Comparison of ENCODE assay signal across 21 cellular contexts in the genomic region with DNA sequence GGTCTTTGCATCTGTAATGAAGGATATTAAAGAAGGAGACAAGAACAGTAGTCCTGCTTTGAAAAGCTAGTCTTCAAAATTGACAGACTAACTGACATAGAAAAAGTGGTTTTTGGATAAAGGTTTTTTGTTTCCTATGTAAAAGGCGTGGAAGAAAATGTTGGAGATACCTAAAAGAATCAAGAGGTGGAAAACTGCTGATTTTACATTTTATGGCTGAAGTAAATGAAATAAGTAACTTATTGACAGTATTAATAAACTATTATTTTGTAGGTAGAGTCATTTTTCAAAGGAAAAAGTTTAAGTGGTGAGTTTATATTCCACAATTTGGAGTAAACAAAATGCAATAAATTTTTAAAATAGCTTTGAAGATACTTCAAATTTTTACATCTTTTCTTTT. TPM values are rescaled to one million over a fixed set of nuclear protein-coding genes. Genes with fewer than 3 reads are reported as not detected.
DNase-seq lines count a peak whose midpoint lies in the region; ATAC-seq, FAIRE-seq and TF ChIP-seq lines count a peak whose summit lies in the region.
"Had no signal": no experiment of that assay in that cellular context is flagged by ENCODE, and none has a peak within 500 bp of the region (broad histone marks: within the 10 kb centered on the region; RNA-seq: fewer than 3 reads in every experiment).

No MANE protein-coding gene starts in this region.

- H3K9me1 ChIP-seq in K562 (ENCODE audit: control insufficient read depth, insufficient read depth, low read length), result no peaks in the 10 kb centered on the region

- no peaks in the 10 kb centered on the region for H4K20me1 ChIP-seq in K562 (replicated peaks; ENCODE audit: control insufficient read depth, insufficient read depth, low read length)
- H4K20me1 ChIP-seq: BLaER1 treated with 17β-estradiol and CSF1 and Interleukin-3, amounts not matched to agents 10 nM and 100 nM had no signal

- H3K9me3 ChIP-seq in A549 (no peaks in the 10 kb centered on the region), K562 (replicated peaks; ENCODE audit: control insufficient read depth, insufficient read depth, low read depth, low read length) (no peaks in the 10 kb centered on the region; the same call in 1 of the 2 replicates)
- H3K9me3 ChIP-seq: BE2C; BLaER1 treated with 17β-estradiol and CSF1 and Interleukin-3, amounts not matched to agents 10 nM and 100 nM; HAP-1 had no signal

- POLR2A ChIA-PET in A549 (lab: Yijun Ruan, JAX) (no interaction called here), K562 (lab: Yijun Ruan, JAX) (no interaction called here)

- H3K27ac ChIP-seq in A549 (no peak overlapping the region), K562 (ENCODE audit: extremely low read depth, low read depth, low read length) (no peak overlapping the region)
- H3K27ac ChIP-seq: BLaER1 treated with 17β-estradiol and CSF1 and Interleukin-3, amounts not matched to agents 10 nM and 100 nM had no signal

- no peak for FAIRE-seq in A549 (lab: Jason Lieb, UNC)
- peak; percentile 6 for FAIRE-seq in H54 (lab: Jason Lieb, UNC)
- no peak for FAIRE-seq in K562 (lab: Jason Lieb, UNC)
- FAIRE-seq: D721Med, GM12891 had no signal

- no peak for TF ChIP-seq RAD21 in A549 (conservative IDR thresholded peaks at IDR 0.05 in 1 of 2, IDR thresholded peaks at IDR 0.05 in 1 of 2)
- TF ChIP-seq RAD21 in K562 (CRISPR knock-in tag; conservative IDR thresholded peaks at IDR 0.05 in 1 of 2, IDR thresholded peaks at IDR 0.05 in 1 of 2), result no peak

- H3K79me2 ChIP-seq in K562 (ENCODE audit: control insufficient read depth, insufficient read depth, low read length), result no peaks in the 10 kb centered on the region

- H3K4me2 ChIP-seq in A549 (no peak overlapping the region), K562 (ENCODE audit: insufficient read depth, low read length) (no peak overlapping the region)
- H3K4me2 ChIP-seq: BLaER1 treated with 17β-estradiol and CSF1 and Interleukin-3, amounts not matched to agents 10 nM and 100 nM; GM23338 had no signal

- CTCF ChIA-PET in A549 (lab: Yijun Ruan, JAX) (no interaction called here), K562 (lab: Yijun Ruan, JAX; ENCODE audit: low intra/inter-chr PET ratio) (no interaction called here)

- no peak for ATAC-seq in A549
- no peak for ATAC-seq in K562
- no peak for ATAC-seq in GM18502 (IDR thresholded peaks at IDR 0.05; ENCODE audit: poor library complexity, unreplicated experiment)
- ATAC-seq: GM23338 had no signal

- no peak overlapping the region for H3K9ac ChIP-seq in K562 (ENCODE audit: insufficient read depth in 1 of 2, low read depth in 2 of 2, low read length in 2 of 2)
- H3K9ac ChIP-seq: BLaER1 treated with 17β-estradiol and CSF1 and Interleukin-3, amounts not matched to agents 10 nM and 100 nM had no signal

- H3K4me1 ChIP-seq in A549 (no peaks in the 10 kb centered on the region), K562 (replicated peaks in 1 of 2; ENCODE audit: control insufficient read depth in 2 of 2, insufficient read depth in 2 of 2, low read length in 2 of 2) (no peaks in the 10 kb centered on the region)
- H3K4me1 ChIP-seq: BE2C; BLaER1 treated with 17β-estradiol and CSF1 and Interleukin-3, amounts not matched to agents 10 nM and 100 nM; HAP-1 had no signal

- H2AFZ ChIP-seq in K562 (ENCODE audit: low read depth, low read length), result no peak overlapping the region
- H2AFZ ChIP-seq: GM23338 had no signal

- BruUV-seq in K562 (replicated peaks; lab: Mats Ljungman, UMichigan), result no TSS peak

- DNase-seq in A549 (ENCODE audit: low read depth in 1 of 2, low spot score in 1 of 2) (no peak), H54 (ENCODE audit: insufficient read length, low spot score) (no peak), K562 (ENCODE audit: extremely low read depth in 1 of 4, low spot score in 3 of 4) (no peak), GM13977 (ENCODE audit: low spot score) (no peak), putamen (ENCODE audit: low spot score) (no peak)
- DNase-seq: ACHN; AML-193; BE2C; CD4-positive, alpha-beta T cell; CD8-positive, alpha-beta memory T cell; DMS 273 treated with DMSO at 0.1 percent for 48 hours; DMS79; EL; GF-D8; HFFc6 had no signal

- no peaks in the 10 kb centered on the region for H3K27me3 ChIP-seq in K562 (ENCODE audit: control insufficient read depth in 2 of 2, insufficient read depth in 2 of 2, low read length in 2 of 2)
- H3K27me3 ChIP-seq: BE2C; BLaER1 treated with 17β-estradiol and CSF1 and Interleukin-3, amounts not matched to agents 10 nM and 100 nM had no signal

- in situ Hi-C loops in K562 (cut with MboI) (no loop called here), GM13977 (cut with MboI; ENCODE audit: low pct_unique_long_range_greater_than_20kb, low sequenced_read_pairs, unreplicated experiment) (no loop called here)

- intact Hi-C loops in K562 (cut with micrococcal nuclease), result no loop called here

- WGBS in A549 (ENCODE audit: missing lambda C conversion rate), result 86% methylated on average over 1 of the region's 1 CpG
- 83% methylated on average over 1 of the region's 1 CpG for WGBS in K562 (ENCODE audit: insufficient coverage, low coverage, missing lambda C conversion rate)

- H3K36me3 ChIP-seq in K562 (ENCODE audit: control insufficient read depth, insufficient read depth, low read length), result no peaks in the 10 kb centered on the region
- H3K36me3 ChIP-seq: BE2C, HAP-1 had no signal

- no peak for TF ChIP-seq CTCF in A549 (IDR thresholded peaks at IDR 0.05)
- TF ChIP-seq CTCF in K562 (IDR thresholded peaks at IDR 0.05 in 2 of 3, conservative IDR thresholded peaks at IDR 0.05 in 1 of 3; ENCODE audit: insufficient read depth in 2 of 3, low read depth in 1 of 3, low read length in 3 of 3), result no peak
- no peak for TF ChIP-seq CTCF in GM13977 (IDR thresholded peaks at IDR 0.05; ENCODE audit: extremely low read depth, insufficient read depth, missing control alignments)

- TF ChIP-seq POLR2A in A549 (IDR thresholded peaks at IDR 0.05; ENCODE audit: low read length) (no peak), H54 (IDR thresholded peaks at IDR 0.05; ENCODE audit: low read depth, low read length) (no peak), K562 (conservative IDR thresholded peaks at IDR 0.05) (no peak)

- TF ChIP-seq EP300 in A549 (IDR thresholded peaks at IDR 0.05), result no peak
- no peak for TF ChIP-seq EP300 in K562 (IDR thresholded peaks at IDR 0.05; ENCODE audit: low read length)

- no peak overlapping the region for H3K4me3 ChIP-seq in A549
- no peak overlapping the region for H3K4me3 ChIP-seq in K562
- H3K4me3 ChIP-seq: BLaER1 treated with 17β-estradiol and CSF1 and Interleukin-3, amounts not matched to agents 10 nM and 100 nM; GM23338; HAP-1 had no signal

TF ChIP-seq in A549, 52 proteins besides CTCF, POLR2A, EP300 and RAD21 (continues in another document):
- TF ChIP-seq KDM5A (IDR thresholded peaks at IDR 0.05) (no peak), BHLHE40 (IDR thresholded peaks at IDR 0.05; ENCODE audit: low read depth, low read length) (no peak)

TF ChIP-seq in K562, 482 proteins besides CTCF, POLR2A, EP300 and RAD21 (continues in another document):
- TF ChIP-seq MAFF (IDR thresholded peaks at IDR 0.05; ENCODE audit: low read length), result peak; percentile 45
- peak; percentile 52 for TF ChIP-seq MAFG (tag; conservative IDR thresholded peaks at IDR 0.05)
- TF ChIP-seq, protein P1, sequence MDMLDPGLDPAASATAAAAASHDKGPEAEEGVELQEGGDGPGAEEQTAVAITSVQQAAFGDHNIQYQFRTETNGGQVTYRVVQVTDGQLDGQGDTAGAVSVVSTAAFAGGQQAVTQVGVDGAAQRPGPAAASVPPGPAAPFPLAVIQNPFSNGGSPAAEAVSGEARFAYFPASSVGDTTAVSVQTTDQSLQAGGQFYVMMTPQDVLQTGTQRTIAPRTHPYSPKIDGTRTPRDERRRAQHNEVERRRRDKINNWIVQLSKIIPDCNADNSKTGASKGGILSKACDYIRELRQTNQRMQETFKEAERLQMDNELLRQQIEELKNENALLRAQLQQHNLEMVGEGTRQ (CRISPR knock-in tag; IDR thresholded peaks at IDR 0.05), result no peak

RNA-seq across cellular contexts. Expression of a gene that starts 12.6 kb away (rescaled TPM):
- 44.2 and 62.0 TPM in 2 replicates for polyA plus RNA-seq in A549 (2011; rRNA removed)
- 30.6 and 38.1 TPM in 2 replicates for polyA plus RNA-seq in A549 (2012; cell fraction: cytosol; rRNA removed)
- polyA plus RNA-seq in A549 (2012; cell fraction: nucleus; rRNA removed), result 36.1 and 60.0 TPM in 2 replicates
- 46.4 to 52.3 TPM (median 49.9 TPM) in 3 replicates for polyA plus RNA-seq in A549 (2017; fragmentation: RNase III; extraction: RNeasy Plus Mini Kit Qiagen cat#74134 plus additional on column Dnase treatment)
- polyA minus RNA-seq in A549 (2011; rRNA and poly(A)+ RNA removed), result 33.0 and 40.5 TPM in 2 replicates
- 77.0 and 189 TPM in 2 replicates for total RNA-seq in K562 (2011; cell fraction: chromatin; rRNA removed; ENCODE audit: low replicate concordance)
- total RNA-seq in K562 (2011; cell fraction: nucleolus; rRNA removed), result 33.5 and 57.8 TPM in 2 replicates
- total RNA-seq in K562 (2011; cell fraction: nucleoplasm; rRNA removed), result 110 and 174 TPM in 2 replicates
- total RNA-seq in K562 (2014; rRNA removed), result 28.6 and 39.9 TPM in 2 replicates
- 52.1 and 55.5 TPM in 2 replicates for total RNA-seq in K562 (2014; rRNA removed; fragmentation: Illumina TruSeq; extraction: Trizol)
- 43.7 and 46.3 TPM in 2 replicates for total RNA-seq in K562 (2015; rRNA removed; fragmentation: Illumina TruSeq; extraction: Trizol)
- total RNA-seq in K562 (2021), result 40.8 and 45.7 TPM in 2 replicates
- 19.6 and 24.7 TPM in 2 replicates for polyA plus RNA-seq in K562 (2011; rRNA removed)
- polyA plus RNA-seq in K562 (2011; cell fraction: cytosol; rRNA removed), result 8.1 and 14.9 TPM in 2 replicates
- polyA plus RNA-seq in K562 (2011; cell fraction: nucleus; rRNA removed), result 26.8 and 29.4 TPM in 2 replicates
- polyA plus RNA-seq in K562 (2012), result 8.1 and 11.8 TPM in 2 replicates
- polyA plus RNA-seq in K562 (2014; fragmentation: Illumina TruSeq; extraction: Trizol), result 14.3 and 15.4 TPM in 2 replicates
- 10 to 100 TPM in 1 of 2 experiments, 1 to 10 TPM in 1; 8.8 to 12.1 TPM for polyA plus RNA-seq in K562 (2014; fragmentation: Nextera tagmentation; extraction: Ambion mirVana)
- 23.9 and 24.5 TPM in 2 replicates for polyA plus RNA-seq in K562 (2014; rRNA removed)
- polyA minus RNA-seq in K562 (2011; rRNA and poly(A)+ RNA removed), result 38.9 and 46.0 TPM in 2 replicates
- 20.0 and 23.8 TPM in 2 replicates for polyA minus RNA-seq in K562 (2011; cell fraction: cytosol; rRNA and poly(A)+ RNA removed)
- polyA minus RNA-seq in K562 (2011; cell fraction: nucleus; rRNA and poly(A)+ RNA removed), result 33.5 and 38.9 TPM in 2 replicates
